In the genomic region with DNA sequence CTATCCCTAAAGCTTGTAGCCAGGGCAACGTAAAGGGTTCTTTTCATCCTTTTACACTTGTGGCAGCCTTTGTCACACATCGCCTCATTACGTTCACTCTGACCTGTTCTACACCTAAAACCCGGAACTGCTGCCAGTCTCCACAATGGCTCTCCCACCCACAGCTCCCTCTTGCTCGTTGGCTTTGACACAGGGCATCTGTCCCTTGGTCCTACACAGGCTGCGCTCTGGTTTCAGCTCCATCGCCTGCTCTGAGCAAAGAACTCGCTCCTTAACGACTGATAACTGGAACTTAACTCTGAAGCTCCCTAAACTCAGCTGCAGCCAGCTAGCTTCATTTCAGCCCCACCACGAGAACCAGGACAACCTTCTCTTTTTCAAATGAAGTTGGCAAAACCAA, we compare ENCODE assay signal across 11 cellular contexts.
"Had no signal": no experiment of that assay in that cellular context is flagged by ENCODE, and none has a peak within 500 bp of the region (broad histone marks: within the 10 kb centered on the region; RNA-seq: fewer than 3 reads in every experiment).

No MANE protein-coding gene starts in this region.

- H2AFZ ChIP-seq: parathyroid adenoma had no signal

- H3K27ac ChIP-seq: coronary artery, gastroesophageal sphincter, parathyroid adenoma, uterus had no signal

- H3K4me3 ChIP-seq: coronary artery, gastroesophageal sphincter, uterus had no signal

- H3K36me3 ChIP-seq: gastroesophageal sphincter, uterus had no signal

- DNase-seq: activated CD4-positive, alpha-beta T cell treated with anti-CD3 and anti-CD28 coated beads, Interleukin-2, amount 10 ng/mL, durations not matched to agents 7 days and 5 days; activated CD8-positive, alpha-beta memory T cell treated with anti-CD3 and anti-CD28 coated beads for 24 hours; activated naive CD4-positive, alpha-beta T cell treated with anti-CD3 and anti-CD28 coated beads for 36 hours; effector CD4-positive, alpha-beta T cell; kidney; retina; stimulated activated CD4-positive, alpha-beta T cell treated with anti-CD3 and anti-CD28 coated beads, Interleukin-15, amount 100 ng/mL, for 24 hours; uterus had no signal

- H3K79me2 ChIP-seq: parathyroid adenoma had no signal

- H3K9me3 ChIP-seq: uterus had no signal

- H3K27me3 ChIP-seq: gastroesophageal sphincter, uterus had no signal

- ATAC-seq: gastroesophageal sphincter had no signal

- H3K4me1 ChIP-seq: gastroesophageal sphincter, parathyroid adenoma, uterus had no signal
